8 cellular contexts compared by ENCODE assay signal in the genomic region with DNA sequence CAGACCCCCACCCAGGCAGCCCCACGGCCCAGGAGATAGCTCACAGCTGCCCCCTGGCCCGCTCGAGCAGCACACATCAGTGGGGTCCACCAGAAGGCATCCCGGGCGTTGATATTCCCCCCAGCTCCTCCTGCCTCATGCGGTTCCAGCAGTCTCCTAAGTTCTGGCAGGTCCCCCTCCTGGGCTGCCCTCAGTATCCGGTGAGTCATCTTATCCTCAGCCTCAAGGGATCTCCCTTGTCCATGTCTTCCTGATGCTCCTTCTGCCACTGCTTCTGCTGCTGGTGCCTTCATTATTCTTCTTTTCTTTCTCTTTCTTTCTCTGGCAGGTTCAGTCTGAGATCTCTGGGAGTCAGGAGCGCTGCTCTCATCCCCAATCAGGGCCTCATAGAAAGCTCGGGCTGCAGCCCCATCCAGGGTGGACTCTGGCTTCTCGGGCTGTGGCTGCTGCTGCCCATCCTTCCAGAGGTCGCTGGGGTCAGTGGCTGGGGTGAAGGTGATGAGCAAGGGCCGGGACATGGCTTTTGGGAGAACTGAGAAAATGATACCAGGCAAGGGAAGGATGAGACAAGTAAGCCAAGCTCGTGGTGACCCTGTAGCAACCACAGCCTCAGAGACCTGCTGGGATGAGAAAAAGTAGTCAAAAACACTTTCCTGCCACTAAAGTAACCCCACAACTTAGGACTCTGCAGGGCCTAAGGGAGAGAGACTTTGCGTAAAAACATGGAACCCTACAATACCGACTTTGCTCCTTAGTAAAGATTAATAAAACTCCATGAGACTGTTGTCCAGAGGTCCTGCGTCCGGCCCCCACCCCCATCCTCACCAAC. TPM values are rescaled to one million over a fixed set of nuclear protein-coding genes. Genes with fewer than 3 reads are reported as not detected.
DNase-seq lines count a peak whose midpoint lies in the region; ATAC-seq and TF ChIP-seq lines count a peak whose summit lies in the region.

No MANE protein-coding gene starts in this region.

- no peak for TF ChIP-seq POLR2A in Peyer's patch (IDR thresholded peaks at IDR 0.05)

- H3K4me3 Mint-ChIP-seq in activated CD4-positive, alpha-beta T cell treated with anti-CD3 and anti-CD28 coated beads, Interleukin-2, amount 10 ng/mL, durations not matched to agents 7 days and 5 days = peak overlapping the region; percentile 87

- no peak for TF ChIP-seq CTCF in Peyer's patch (IDR thresholded peaks at IDR 0.05)
- no peak for TF ChIP-seq CTCF in dorsolateral prefrontal cortex (IDR thresholded peaks at IDR 0.05 in 54 of 56, conservative IDR thresholded peaks at IDR 0.05 in 2 of 56; ENCODE audit: low read depth in 1 of 56, partially characterized antibody in 56 of 56)

- H3K27ac Mint-ChIP-seq in activated CD4-positive, alpha-beta T cell treated with anti-CD3 and anti-CD28 coated beads, Interleukin-2, amount 10 ng/mL, durations not matched to agents 7 days and 5 days = peak overlapping the region; percentile 94

- peaks cover 4 to 53% (median 10%) of the 10 kb centered on the region in 4 donors for H3K4me1 ChIP-seq in Peyer's patch

- H3K27ac ChIP-seq in Peyer's patch = peak overlapping the region; percentile 92 to 99 (median 95)
- H3K27ac ChIP-seq in dorsolateral prefrontal cortex = peak overlapping the region; percentile 80 to 98 (median 93)

- intact Hi-C loops in dorsolateral prefrontal cortex (cut with DNase I) = no loop called here

- POLR2A ChIA-PET in activated CD4-positive, alpha-beta T cell treated with anti-CD3 and anti-CD28 coated beads, Interleukin-2, amount 10 ng/mL, durations not matched to agents 7 days and 5 days (lab: Charles Lee) = interaction anchor here (0.5 to 0.8 kb wide), 5 partner anchors 12 to 310 kb away, joined by 3 to 6 read pairs (median 3); a partner anchor contains a TSS

- no peak for ATAC-seq in HG03159 (IDR thresholded peaks at IDR 0.05; ENCODE audit: unreplicated experiment)

- H3K27me3 Mint-ChIP-seq in activated CD4-positive, alpha-beta T cell treated with anti-CD3 and anti-CD28 coated beads, Interleukin-2, amount 10 ng/mL, durations not matched to agents 7 days and 5 days = no peaks in the 10 kb centered on the region

- no peaks in the 10 kb centered on the region for H3K9me3 ChIP-seq in Peyer's patch

- H3K27me3 ChIP-seq in Peyer's patch (no peaks in the 10 kb centered on the region), dorsolateral prefrontal cortex (no peaks in the 10 kb centered on the region)

- H3K36me3 ChIP-seq in Peyer's patch = peaks cover 0 to 31% (median 0%) of the 10 kb centered on the region in 3 donors

- H3K9me3 Mint-ChIP-seq in activated CD4-positive, alpha-beta T cell treated with anti-CD3 and anti-CD28 coated beads, Interleukin-2, amount 10 ng/mL, durations not matched to agents 7 days and 5 days = no peaks in the 10 kb centered on the region

- H3K36me3 Mint-ChIP-seq in activated CD4-positive, alpha-beta T cell treated with anti-CD3 and anti-CD28 coated beads, Interleukin-2, amount 10 ng/mL, durations not matched to agents 7 days and 5 days (ENCODE audit: low read depth) = peaks cover 75% of the 10 kb centered on the region

- H3K4me1 Mint-ChIP-seq in activated CD4-positive, alpha-beta T cell treated with anti-CD3 and anti-CD28 coated beads, Interleukin-2, amount 10 ng/mL, durations not matched to agents 7 days and 5 days = peaks cover 73% of the 10 kb centered on the region

- CTCF ChIA-PET in activated CD4-positive, alpha-beta T cell treated with anti-CD3 and anti-CD28 coated beads, Interleukin-2, amount 10 ng/mL, durations not matched to agents 7 days and 5 days (lab: Charles Lee) = interaction anchor here (0.8 to 4.7 kb wide), 8 partner anchors 11 to 234 kb away, joined by 3 to 32 read pairs (median 4); a partner anchor contains a TSS

- DNase-seq in activated CD4-positive, alpha-beta T cell treated with anti-CD3 and anti-CD28 coated beads, Interleukin-2, amount 10 ng/mL, durations not matched to agents 7 days and 5 days = peak; percentile 19
- no peak for DNase-seq in activated CD4-positive, alpha-beta T cell treated with anti-CD3 and anti-CD28 coated beads for 4 hours
- DNase-seq in Peyer's patch (peak in 1 of 3 donors; percentile 61), dorsolateral prefrontal cortex (no peak), myocyte (ENCODE audit: low read depth) (peak; percentile 75), NCI-H1694 treated with DMSO at 0.1 percent for 48 hours (lab: John Stamatoyannopoulos, UW) (no peak), COLO668 (lab: John Stamatoyannopoulos, UW; ENCODE audit: unreplicated experiment) (no peak)

- H3K4me3 ChIP-seq in Peyer's patch (peak overlapping the region; percentile 68 to 95 (median 79)), dorsolateral prefrontal cortex (peak overlapping the region; percentile 60 to 100 (median 89))

RNA-seq across cellular contexts. Expression of a gene that starts 0.6 kb away (rescaled TPM):
- total RNA-seq in activated CD4-positive, alpha-beta T cell treated with anti-CD3 and anti-CD28 coated beads, Interleukin-2, amount 10 ng/mL, durations not matched to agents 7 days and 5 days = 10 to 100 TPM; 34.4 to 42.9 TPM
- total RNA-seq in Peyer's patch (10 to 100 TPM; 29.4 to 63.5 (median 41.9) TPM), dorsolateral prefrontal cortex (10 to 100 TPM; 10.3 to 24.2 (median 15.8) TPM), myocyte (8.6 and 12.9 TPM in 2 replicates)
- 20.1 TPM for polyA plus RNA-seq in myocyte (2012)

RNA-seq across cellular contexts. Expression of a gene that starts 1.7 kb away (rescaled TPM):
- total RNA-seq in activated CD4-positive, alpha-beta T cell treated with anti-CD3 and anti-CD28 coated beads, Interleukin-2, amount 10 ng/mL, durations not matched to agents 7 days and 5 days = 100 to 1,000 TPM; 218 to 273 TPM
- total RNA-seq in Peyer's patch (100 to 1,000 TPM; 209 to 243 (median 227) TPM), dorsolateral prefrontal cortex (100 to 1,000 TPM in 112 of 120 experiments, 10 to 100 TPM in 8; 85.2 to 151 (median 118) TPM), myocyte (211 and 248 TPM in 2 replicates)
- polyA plus RNA-seq in myocyte (2012) = 254 TPM

RNA-seq across cellular contexts. Expression of a gene that starts 3.6 kb away (rescaled TPM):
- 10 to 100 TPM; 20.2 to 20.9 TPM for total RNA-seq in activated CD4-positive, alpha-beta T cell treated with anti-CD3 and anti-CD28 coated beads, Interleukin-2, amount 10 ng/mL, durations not matched to agents 7 days and 5 days
- total RNA-seq in Peyer's patch = 10 to 100 TPM; 26.4 to 46.7 (median 37.2) TPM
- 10 to 100 TPM; 10.7 to 19.7 (median 13.8) TPM for total RNA-seq in dorsolateral prefrontal cortex
- total RNA-seq in myocyte = 20.6 and 24.0 TPM in 2 replicates
- 15.3 TPM for polyA plus RNA-seq in myocyte (2012)

RNA-seq across cellular contexts. Expression of a gene that starts 5.6 kb away (rescaled TPM):
- total RNA-seq in activated CD4-positive, alpha-beta T cell treated with anti-CD3 and anti-CD28 coated beads, Interleukin-2, amount 10 ng/mL, durations not matched to agents 7 days and 5 days = 10 to 100 TPM; 26.0 to 27.4 TPM
- total RNA-seq in Peyer's patch (10 to 100 TPM in 3 of 4 donors, 1 to 10 TPM in 1; 7.2 to 25.6 (median 19.7) TPM), dorsolateral prefrontal cortex (10 to 100 TPM in 107 of 120 experiments, 1 to 10 TPM in 13; 6.4 to 36.1 (median 14.8) TPM), myocyte (2.9 and 4.0 TPM in 2 replicates)
- 11.2 TPM for polyA plus RNA-seq in myocyte (2012)

RNA-seq across cellular contexts. Expression of a gene that starts 8.5 kb away (rescaled TPM):
- total RNA-seq in activated CD4-positive, alpha-beta T cell treated with anti-CD3 and anti-CD28 coated beads, Interleukin-2, amount 10 ng/mL, durations not matched to agents 7 days and 5 days = 1 to 10 TPM; 3.9 to 4.5 TPM
- total RNA-seq in Peyer's patch = 10 to 100 TPM in 3 of 4 donors, not detected in 1; 10.0 to 34.9 (median 10.9) TPM
- 1 to 10 TPM in 90 of 120 experiments, under 1 TPM in 22, not detected in 8; 0.56 to 5.0 (median 1.7) TPM for total RNA-seq in dorsolateral prefrontal cortex
- total RNA-seq in myocyte = 2.9 and 4.2 TPM in 2 replicates
- polyA plus RNA-seq in myocyte (2012) = 5.2 TPM

Comparison
In these comparisons a context has a peak if more than half of its experiments do, and no peak if none do; other contexts are left out.
1. DNase-seq: peak in activated CD4-positive, alpha-beta T cell treated with anti-CD3 and anti-CD28 coated beads, Interleukin-2, amount 10 ng/mL, durations not matched to agents 7 days and 5 days (single experiment) and myocyte (single experiment); none in activated CD4-positive, alpha-beta T cell treated with anti-CD3 and anti-CD28 coated beads for 4 hours (0 of 2), dorsolateral prefrontal cortex (0 of 10), NCI-H1694 treated with DMSO at 0.1 percent for 48 hours (single experiment) and COLO668 (single experiment).